Comparison of ENCODE assay signal across 26 cellular contexts in the genomic region with DNA sequence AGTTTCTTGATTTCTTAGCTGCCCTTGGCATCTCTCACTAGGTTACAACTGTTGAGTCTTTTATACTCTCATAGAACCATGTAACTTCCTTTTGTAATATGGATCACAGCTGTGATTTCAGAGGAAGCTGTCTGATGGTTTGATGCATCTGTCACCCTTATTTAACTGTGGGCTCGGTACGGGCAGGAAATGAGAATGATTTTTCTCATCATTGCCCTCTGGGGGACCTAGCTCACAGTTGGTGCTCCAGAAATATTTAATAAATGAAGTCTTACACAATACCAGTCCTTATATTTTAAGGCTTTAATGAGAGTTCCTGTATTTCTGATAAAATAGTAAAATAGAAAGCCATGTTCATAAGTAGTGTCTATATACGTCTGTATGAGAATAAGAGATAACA.
"Had no signal": no experiment of that assay in that cellular context is flagged by ENCODE, and none has a peak within 500 bp of the region (broad histone marks: within the 10 kb centered on the region; RNA-seq: fewer than 3 reads in every experiment).

No MANE protein-coding gene starts in this region.

- H3K27ac ChIP-seq: ascending aorta, cardiac muscle cell, Peyer's patch, SJSA1 had no signal

- H3K9me3 ChIP-seq: ascending aorta, MG63, Peyer's patch, SJSA1, SK-N-SH had no signal

- H3K36me3 ChIP-seq: ascending aorta, cardiac muscle cell, MG63, Peyer's patch, SJSA1 had no signal

- H3K4me1 ChIP-seq: Peyer's patch, SJSA1 had no signal

- H3K27me3 ChIP-seq: ascending aorta, cardiac muscle cell, MG63, Peyer's patch, SJSA1 had no signal

- H3K9ac ChIP-seq: SK-N-SH had no signal

- DNase-seq: activated CD4-positive, alpha-beta T cell treated with anti-CD3 and anti-CD28 coated beads, Interleukin-2, amount 10 ng/mL, durations not matched to agents 24 days and 14 days; activated CD4-positive, alpha-beta T cell treated with anti-CD3 and anti-CD28 coated beads, Interleukin-2, amount 50 U/mL, for 48 hours; activated CD8-positive, alpha-beta T cell treated with anti-CD3 and anti-CD28 coated beads, Interleukin-2, amount 10 ng/mL, durations not matched to agents 7 days and 5 days; activated gamma-delta T cell; activated naive CD4-positive, alpha-beta T cell treated with Interleukin-2 at 50 U/mL for 16 hours; activated naive CD8-positive, alpha-beta T cell treated with anti-CD3 and anti-CD28 coated beads, Interleukin-2, amount 10 ng/mL, durations not matched to agents 7 days and 5 days; activated T-cell treated with anti-CD3 and anti-CD28 coated beads, Interleukin-2, amount 50 U/mL, for 24 hours; amygdala; MG63; NCI-H1105; NCI-H1436; NCI-H187; NCI-H2029 treated with DMSO at 0.1 percent for 48 hours; NCI-H345; NCI-H524 treated with DMSO at 0.1 percent for 48 hours; NCI-H748 treated with DMSO at 0.1 percent for 48 hours; NK-92 treated with Interleukin-12 subunit alpha and Interleukin-12 subunit beta, amount 100 ng/mL, for 24 hours; PC-3; Peyer's patch; RPMI8226; SHP77 treated with DMSO at 0.1 percent for 48 hours; SK-N-SH had no signal

- FAIRE-seq: TTC549 had no signal

- H3K4me3 ChIP-seq: ascending aorta, cardiac muscle cell, MG63, Peyer's patch, SJSA1 had no signal

- H3K4me2 ChIP-seq: SK-N-SH had no signal
